Comparison of ENCODE assay signal across 10 cellular contexts in genomic region chr11:46393231-46393616, GRCh38. TPM values are rescaled to one million over a fixed set of nuclear protein-coding genes. Genes with fewer than 3 reads are reported as not detected.
DNase-seq lines count a peak whose midpoint lies in the region; ATAC-seq and TF ChIP-seq lines count a peak whose summit lies in the region.
"Had no signal": no experiment of that assay in that cellular context is flagged by ENCODE, and none has a peak within 500 bp of the region (broad histone marks: within the 10 kb centered on the region; RNA-seq: fewer than 3 reads in every experiment).

No MANE protein-coding gene starts in this region.

- no peak for TF ChIP-seq CTCF in DOHH2 (IDR thresholded peaks at IDR 0.05; ENCODE audit: low read depth, low read length, poor library complexity, severe bottlenecking)
- no peak for TF ChIP-seq CTCF in dorsolateral prefrontal cortex (IDR thresholded peaks at IDR 0.05 in 54 of 56, conservative IDR thresholded peaks at IDR 0.05 in 2 of 56; ENCODE audit: low read depth in 1 of 56, partially characterized antibody in 56 of 56)
- no peak for TF ChIP-seq CTCF in neural progenitor cell (IDR thresholded peaks at IDR 0.05)

- H3K36me3 Mint-ChIP-seq in neural progenitor cell = peaks cover 5% of the 10 kb centered on the region

- H3K4me3 Mint-ChIP-seq in neural progenitor cell = peak overlapping the region; percentile 84

- no peaks in the 10 kb centered on the region for H3K79me2 ChIP-seq in DOHH2 (ENCODE audit: control insufficient read depth, low read length)
- H3K79me2 ChIP-seq in neural progenitor cell (ENCODE audit: low read depth) = no peaks in the 10 kb centered on the region

- H3K9me2 ChIP-seq in DOHH2 (replicated peaks; ENCODE audit: control insufficient read depth, low read length) = no peaks in the 10 kb centered on the region

- H3F3A ChIP-seq in DOHH2 (ENCODE audit: control insufficient read depth, insufficient read depth) (no peaks in the 10 kb centered on the region; the same call in 1 of the 2 replicates), neural progenitor cell (ENCODE audit: low read depth) (peaks cover 19% of the 10 kb centered on the region)

- no peaks in the 10 kb centered on the region for H3K36me3 ChIP-seq in DOHH2 (ENCODE audit: control insufficient read depth, low read length)
- peaks cover 12% of the 10 kb centered on the region for H3K36me3 ChIP-seq in HUES64 (ENCODE audit: insufficient read depth, low read length)
- H3K36me3 ChIP-seq in neural progenitor cell = no peaks in the 10 kb centered on the region
- H3K36me3 ChIP-seq: colonic mucosa had no signal

- H3K4me1 Mint-ChIP-seq in neural progenitor cell = peaks cover 21% of the 10 kb centered on the region

- H3K9ac ChIP-seq in HUES64 (ENCODE audit: low read depth, low read length) (no peak overlapping the region), neural progenitor cell (no peak overlapping the region)

- ATAC-seq in HG02938 (IDR thresholded peaks at IDR 0.05; ENCODE audit: unreplicated experiment) = no peak

- peak overlapping the region; percentile 80 for H3K4me2 ChIP-seq in DOHH2 (ENCODE audit: low read length)
- peak overlapping the region; percentile 83 for H3K4me2 ChIP-seq in neural progenitor cell

- no peak overlapping the region for H2AFZ ChIP-seq in neural progenitor cell (replicated peaks)

- peaks cover 33% of the 10 kb centered on the region for H3K27me3 Mint-ChIP-seq in neural progenitor cell (ENCODE audit: insufficient read depth, low read depth)

- H3K4me3 ChIP-seq in DOHH2 (ENCODE audit: low read length) (peak overlapping the region; percentile 70), HUES64 (ENCODE audit: low read length) (peak overlapping the region; percentile 53), dorsolateral prefrontal cortex (peak overlapping the region in 52 of 59 donors; percentile 34 to 73 (median 59)), neural progenitor cell (peak overlapping the region; percentile 49)

- intact Hi-C loops in dorsolateral prefrontal cortex (cut with DNase I) = loop anchor here in 1 of 2 donors (5.0 kb wide), 1 partner anchor 139 kb away; no protein-coding TSS in a partner anchor

- 61% methylated on average over 3 of the region's 4 CpGs for WGBS in HUES64

- H3K27me3 ChIP-seq in DOHH2 (ENCODE audit: control insufficient read depth, low read length) (peaks cover 49% of the 10 kb centered on the region), HUES64 (ENCODE audit: insufficient read depth, low read length) (peaks cover 56% of the 10 kb centered on the region), dorsolateral prefrontal cortex (peaks cover 0 to 40% (median 15%) of the 10 kb centered on the region in 45 donors), neural progenitor cell (peaks cover 61% of the 10 kb centered on the region)

- H3K27ac Mint-ChIP-seq in neural progenitor cell = no peak overlapping the region

- no peaks in the 10 kb centered on the region for H3K9me3 ChIP-seq in DOHH2 (ENCODE audit: control insufficient read depth, insufficient read depth, low read length)
- H3K9me3 ChIP-seq in HUES64 (ENCODE audit: insufficient read depth, low read depth, low read length) = no peaks in the 10 kb centered on the region
- no peaks in the 10 kb centered on the region for H3K9me3 ChIP-seq in neural progenitor cell (ENCODE audit: low read depth)
- H3K9me3 ChIP-seq: colonic mucosa, stomach had no signal

- H3K9me3 Mint-ChIP-seq in neural progenitor cell = no peaks in the 10 kb centered on the region

- no peaks in the 10 kb centered on the region; the same call in 1 of the 2 replicates for H4K20me1 ChIP-seq in DOHH2 (ENCODE audit: control insufficient read depth, insufficient read depth, low read depth, low read length)
- peaks cover 52% of the 10 kb centered on the region for H4K20me1 ChIP-seq in neural progenitor cell (ENCODE audit: low read depth)

- H3K27ac ChIP-seq in DOHH2 (ENCODE audit: low read depth, low read length) (no peak overlapping the region), HUES64 (ENCODE audit: low read depth, low read length) (no peak overlapping the region), dorsolateral prefrontal cortex (peak overlapping the region in 8 of 59 donors; percentile 36 to 86 (median 65)), neural progenitor cell (no peak overlapping the region)
- H3K27ac ChIP-seq: colonic mucosa, stomach had no signal

- DNase-seq in dorsolateral prefrontal cortex (no peak), neural progenitor cell (ENCODE audit: low spot score) (no peak), activated gamma-delta T cell (lab: John Stamatoyannopoulos, UW) (no peak), dermis blood vessel endothelial cell (no peak)
- DNase-seq: NCI-H748 treated with DMSO at 0.1 percent for 48 hours had no signal

- H3K4me1 ChIP-seq in DOHH2 (ENCODE audit: control insufficient read depth, low read length) (peaks cover 28% of the 10 kb centered on the region), HUES64 (ENCODE audit: insufficient read depth, low read length) (peaks cover 10% of the 10 kb centered on the region), neural progenitor cell (peaks cover 23% of the 10 kb centered on the region)

RNA-seq across cellular contexts. Expression of gene CHRM4, which starts 1.6 kb away (rescaled TPM):
- 0.20 TPM for polyA plus RNA-seq in HUES64 (2013, experiment 1 of 2)
- polyA plus RNA-seq in HUES64 (2013, experiment 2 of 2) = 0.25 TPM
- total RNA-seq in dorsolateral prefrontal cortex (10 to 100 TPM in 56 of 120 experiments, 1 to 10 TPM in 64; 2.7 to 25.0 (median 9.7) TPM), neural progenitor cell (ENCODE audit: low replicate concordance) (0.31 TPM in 1 of 2 replicates, not detected in the other), dermis blood vessel endothelial cell (0.09 and 0.17 TPM in 2 replicates)
- polyA plus RNA-seq: stomach had no signal

RNA-seq across cellular contexts. Expression of gene MDK, which starts 11.8 kb away (rescaled TPM):
- polyA plus RNA-seq in HUES64 (2013, experiment 1 of 2) = 605 TPM
- polyA plus RNA-seq in HUES64 (2013, experiment 2 of 2) = 719 TPM
- 10 to 100 TPM in 95 of 120 experiments, 1 to 10 TPM in 25; 4.6 to 45.3 (median 12.9) TPM for total RNA-seq in dorsolateral prefrontal cortex
- 600 and 1,035 TPM in 2 replicates for total RNA-seq in neural progenitor cell (ENCODE audit: low replicate concordance)
- total RNA-seq in dermis blood vessel endothelial cell = 46.1 and 59.6 TPM in 2 replicates

RNA-seq across cellular contexts. Expression of gene DGKZ, which starts 46.0 kb away (rescaled TPM):
- 51.0 TPM for polyA plus RNA-seq in HUES64 (2013, experiment 1 of 2)
- polyA plus RNA-seq in HUES64 (2013, experiment 2 of 2) = 50.1 TPM
- 100 to 1,000 TPM; 142 to 475 (median 319) TPM for total RNA-seq in dorsolateral prefrontal cortex
- total RNA-seq in neural progenitor cell (ENCODE audit: low replicate concordance) = 12.5 and 55.5 TPM in 2 replicates
- total RNA-seq in dermis blood vessel endothelial cell = 79.8 and 86.2 TPM in 2 replicates
